ENCODE assay signal across 13 cellular contexts in genomic region chrX:101417190-101417589, GRCh38. TPM values are rescaled to one million over a fixed set of nuclear protein-coding genes. Genes with fewer than 3 reads are reported as not detected.
DNase-seq lines count a peak whose midpoint lies in the region; ATAC-seq and TF ChIP-seq lines count a peak whose summit lies in the region.
"Had no signal": no experiment of that assay in that cellular context is flagged by ENCODE, and none has a peak within 500 bp of the region (broad histone marks: within the 10 kb centered on the region; RNA-seq: fewer than 3 reads in every experiment).

No MANE protein-coding gene starts in this region.

- no peaks in the 10 kb centered on the region for H3K9me3 Mint-ChIP-seq in natural killer cell

- H3K27me3 Mint-ChIP-seq in natural killer cell (ENCODE audit: low read depth in 2 of 2) = no peaks in the 10 kb centered on the region

- peaks cover 18 to 36% of the 10 kb centered on the region in 2 donors for H3K4me1 Mint-ChIP-seq in natural killer cell

- peaks cover 0 to 35% (median 12%) of the 10 kb centered on the region in 9 donors for H3K4me1 ChIP-seq in heart right ventricle
- H3K4me1 ChIP-seq in vagina = peaks cover 15% of the 10 kb centered on the region

- TF ChIP-seq CTCF in heart right ventricle (IDR thresholded peaks at IDR 0.05) (no peak), natural killer cell (IDR thresholded peaks at IDR 0.05) (no peak), vagina (IDR thresholded peaks at IDR 0.05) (no peak)

- peak overlapping the region; percentile 92 for H3K4me3 Mint-ChIP-seq in natural killer cell

- ATAC-seq in heart right ventricle (no peak), natural killer cell (no peak), HG02623 (IDR thresholded peaks at IDR 0.05; ENCODE audit: unreplicated experiment) (no peak), HG03521 (IDR thresholded peaks at IDR 0.05; ENCODE audit: unreplicated experiment) (no peak)

- no peak for TF ChIP-seq POLR2A in vagina (IDR thresholded peaks at IDR 0.05)

- intact Hi-C loops in heart right ventricle (cut with DNase I) = loop anchor here in 6 of 10 donors (5.0 to 10.0 kb wide), 5 partner anchors 135 to 1760 kb away; partner anchors contain the start of gene ARMCX1 (in 4 of the 6)
- intact Hi-C loops in cardiac septum (cut with DNase I) = loop anchor here (5.0 kb wide), 1 partner anchor 380 kb away; no protein-coding TSS in a partner anchor
- intact Hi-C loops in natural killer cell (cut with micrococcal nuclease) = loop anchor here (5.0 kb wide), 2 partner anchors 180 to 515 kb away; partner anchors contain the start of gene ZMAT1
- intact Hi-C loops in vagina (cut with DNase I) = loop anchor here (10.0 kb wide), 1 partner anchor 138 kb away; the partner anchor contains the start of gene ARMCX1

- no peak for DNase-seq in heart right ventricle
- DNase-seq in cardiac septum (ENCODE audit: low spot score) = no peak
- peak; percentile 16 for DNase-seq in cerebellum (ENCODE audit: low spot score)
- DNase-seq in natural killer cell = no peak
- no peak for DNase-seq in vagina (ENCODE audit: extremely low spot score in 2 of 2)
- no peak for DNase-seq in SW 1271 (lab: John Stamatoyannopoulos, UW)
- DNase-seq: activated CD4-positive, CD25-positive, alpha-beta regulatory T cell treated with anti-CD3 and anti-CD28 coated beads, Interleukin-2, amount 50 U/mL, for 72 hours; central memory CD4-positive, alpha-beta T cell; retina; stimulated activated CD8-positive, alpha-beta memory T cell treated with anti-CD3 and anti-CD28 coated beads, Interleukin-4, amount 100 ng/mL, for 48 hours had no signal

- peaks cover 0 to 49% (median 0%) of the 10 kb centered on the region in 7 donors for H3K27me3 ChIP-seq in heart right ventricle
- no peaks in the 10 kb centered on the region for H3K27me3 ChIP-seq in vagina

- 61 to 65% methylated on average over 4 of the region's 4 CpGs for WGBS in heart right ventricle, 2 donors

- no peaks in the 10 kb centered on the region for H3K36me3 Mint-ChIP-seq in natural killer cell

- H3K27ac ChIP-seq in heart right ventricle (peak overlapping the region in 8 of 10 donors; percentile 91 to 99 (median 96)), vagina (peak overlapping the region; percentile 92)

- H3K27ac Mint-ChIP-seq in natural killer cell = peak overlapping the region; percentile 90 to 98

- H3K4me3 ChIP-seq in heart right ventricle = peak overlapping the region in 3 of 10 donors; percentile 67 to 73 (median 73)
- H3K4me3 ChIP-seq in vagina = peak overlapping the region in 1 of 2 donors; percentile 42

- H3K9me3 ChIP-seq in heart right ventricle (no peaks in the 10 kb centered on the region), vagina (no peaks in the 10 kb centered on the region)

- H3K36me3 ChIP-seq in heart right ventricle = peaks cover 0 to 36% (median 0%) of the 10 kb centered on the region in 9 donors
- no peaks in the 10 kb centered on the region for H3K36me3 ChIP-seq in vagina

RNA-seq across cellular contexts. Expression of gene HNRNPH2, which starts 9.2 kb away (rescaled TPM):
- total RNA-seq in heart right ventricle = 10 to 100 TPM; 49.2 to 74.9 (median 60.8) TPM
- 10 to 100 TPM; 30.7 to 50.0 TPM for polyA plus RNA-seq in heart right ventricle
- 55.6 TPM for total RNA-seq in cardiac septum
- 46.5 TPM for total RNA-seq in cerebellum
- total RNA-seq in natural killer cell = 10 to 100 TPM; 47.3 to 56.1 (median 52.9) TPM
- 43.2 TPM for total RNA-seq in vagina

RNA-seq across cellular contexts. Expression of gene GLA, which starts 9.5 kb away (rescaled TPM):
- total RNA-seq in heart right ventricle (10 to 100 TPM in 3 of 10 donors, 1 to 10 TPM in 7; 6.0 to 22.3 (median 8.6) TPM), cardiac septum (6.8 TPM), cerebellum (15.7 TPM), natural killer cell (10 to 100 TPM; 34.9 to 71.9 (median 47.9) TPM), vagina (15.5 TPM)
- 10 to 100 TPM; 20.7 to 33.9 TPM for polyA plus RNA-seq in heart right ventricle

RNA-seq across cellular contexts. Expression of gene RPL36A, which starts 26.4 kb away (rescaled TPM):
- total RNA-seq in heart right ventricle = 10 to 100 TPM; 30.8 to 98.9 (median 53.9) TPM
- polyA plus RNA-seq in heart right ventricle = 1,000 to 10,000 TPM; 1,515 to 2,119 TPM
- total RNA-seq in cardiac septum = 57.5 TPM
- 138 TPM for total RNA-seq in cerebellum
- total RNA-seq in natural killer cell = 100 to 1,000 TPM in 1 of 3 donors, 10 to 100 TPM in 2; 88.0 to 108 (median 91.5) TPM
- 514 TPM for total RNA-seq in vagina

RNA-seq across cellular contexts. Expression of gene BTK, which starts 31.2 kb away (rescaled TPM):
- total RNA-seq in heart right ventricle (1 to 10 TPM in 7 of 10 donors, under 1 TPM in 3; 0.47 to 7.0 (median 1.6) TPM), cardiac septum (1.3 TPM), cerebellum (2.2 TPM), natural killer cell (10 to 100 TPM in 1 of 3 donors, 1 to 10 TPM in 2; 4.4 to 48.2 (median 9.0) TPM), vagina (4.4 TPM)
- 1 to 10 TPM; 1.2 to 1.6 TPM for polyA plus RNA-seq in heart right ventricle
- polyA plus RNA-seq: BJ had no signal
